10 cellular contexts compared by ENCODE assay signal in genomic region chr3:139607981-139608380, GRCh38.
"Had no signal": no experiment of that assay in that cellular context is flagged by ENCODE, and none has a peak within 500 bp of the region (broad histone marks: within the 10 kb centered on the region; RNA-seq: fewer than 3 reads in every experiment).

No MANE protein-coding gene starts in this region.

- H3K9me3 ChIP-seq: HAP-1 had no signal

- DNase-seq: GOT3, HFFc6, IMR-90, KG1 had no signal

- FAIRE-seq: H54, HTR-8/SVneo, K562 had no signal

- H3K4me1 ChIP-seq: HAP-1 had no signal

- H3K27ac Mint-ChIP-seq: HFFc6 had no signal

- H3K36me3 ChIP-seq: HAP-1 had no signal

- H3K27ac ChIP-seq: HL-60 had no signal

- H3K4me3 Mint-ChIP-seq: HFFc6 had no signal

- ATAC-seq: HCT116, K562 had no signal

- H3K4me3 ChIP-seq: HAP-1, K562 had no signal
